In genomic region chr11:1092145-1092670, GRCh38 we compare ENCODE assay signal across 2 cellular contexts.
TF ChIP-seq lines count a peak whose summit lies in the region.

No MANE protein-coding gene starts in this region.

TF ChIP-seq in SK-N-SH treated with all-trans-retinoic acid at 6 μM for 48 hours, 23 proteins besides CTCF, POLR2A, EP300 and RAD21:
- TF ChIP-seq OSR1 (CRISPR knock-in tag; IDR thresholded peaks at IDR 0.05) (no peak), GLIS3 (CRISPR knock-in tag; IDR thresholded peaks at IDR 0.05) (no peak), BACH2 (CRISPR knock-in tag; IDR thresholded peaks at IDR 0.05; ENCODE audit: borderline replicate concordance) (no peak), ZC3H10 (CRISPR knock-in tag; IDR thresholded peaks at IDR 0.05) (no peak), PATZ1 (CRISPR knock-in tag; IDR thresholded peaks at IDR 0.05; ENCODE audit: borderline replicate concordance) (no peak), TOX (CRISPR knock-in tag; IDR thresholded peaks at IDR 0.05; ENCODE audit: borderline replicate concordance) (no peak), SNAI2 (CRISPR knock-in tag; IDR thresholded peaks at IDR 0.05) (no peak), ESRRG (CRISPR knock-in tag; IDR thresholded peaks at IDR 0.05) (no peak), PPARA (CRISPR knock-in tag; IDR thresholded peaks at IDR 0.05; ENCODE audit: borderline replicate concordance) (no peak), ZNF565 (CRISPR knock-in tag; conservative IDR thresholded peaks at IDR 0.05; ENCODE audit: low read depth) (no peak), ZFP3 (CRISPR knock-in tag; IDR thresholded peaks at IDR 0.05) (no peak)

TF ChIP-seq in SK-N-SH, 30 proteins besides CTCF, POLR2A, EP300 and RAD21:
- TF ChIP-seq RCOR1 (IDR thresholded peaks at IDR 0.05; ENCODE audit: low read length) (no peak), POLR2AphosphoS5 (IDR thresholded peaks at IDR 0.05; ENCODE audit: low read depth, low read length) (no peak)
